14 cellular contexts compared by ENCODE assay signal in genomic region chr14:95479494-95479893, GRCh38. TPM values are rescaled to one million over a fixed set of nuclear protein-coding genes. Genes with fewer than 3 reads are reported as not detected.
DNase-seq lines count a peak whose midpoint lies in the region; ATAC-seq and TF ChIP-seq lines count a peak whose summit lies in the region.
"Had no signal": no experiment of that assay in that cellular context is flagged by ENCODE, and none has a peak within 500 bp of the region (broad histone marks: within the 10 kb centered on the region; RNA-seq: fewer than 3 reads in every experiment).

No MANE protein-coding gene starts in this region.

- no peak for TF ChIP-seq CTCF in CD14-positive monocyte (IDR thresholded peaks at IDR 0.05)
- TF ChIP-seq CTCF in natural killer cell (IDR thresholded peaks at IDR 0.05) = no peak

- H3K79me2 ChIP-seq in ACC112 (ENCODE audit: control insufficient read depth, insufficient read depth, low read length, unreplicated experiment) = peaks cover 4% of the 10 kb centered on the region

- H3K9me3 Mint-ChIP-seq in CD14-positive monocyte (peaks cover 0 to 5% (median 0%) of the 10 kb centered on the region in 7 donors), natural killer cell (no peaks in the 10 kb centered on the region)
- H3K9me3 Mint-ChIP-seq in activated naive CD8-positive, alpha-beta T cell (ENCODE audit: low read depth) = no peaks in the 10 kb centered on the region
- H3K9me3 Mint-ChIP-seq: brain; endodermal cell; stimulated activated naive CD8-positive, alpha-beta T cell treated with anti-CD3 and anti-CD28 coated beads, Interleukin-15, amount 100 ng/mL, for 72 hours had no signal

- no peaks in the 10 kb centered on the region for H3K27me3 ChIP-seq in ACC112 (ENCODE audit: insufficient read depth, low read length)
- H3K27me3 ChIP-seq: gastrocnemius medialis had no signal

- H3K27ac Mint-ChIP-seq in CD14-positive monocyte (peak overlapping the region; percentile 15 to 80 (median 67)), natural killer cell (peak overlapping the region in 1 of 2 donors; percentile 92)
- H3K27ac Mint-ChIP-seq in activated naive CD8-positive, alpha-beta T cell = peak overlapping the region; percentile 70
- H3K27ac Mint-ChIP-seq: endodermal cell had no signal

- H3K4me1 ChIP-seq in ACC112 (ENCODE audit: control insufficient read depth, insufficient read depth, low read length, unreplicated experiment) = peaks cover 48% of the 10 kb centered on the region

- intact Hi-C loops in CD14-positive monocyte (cut with micrococcal nuclease) (no loop called here), natural killer cell (cut with micrococcal nuclease) (no loop called here)

- DNase-seq in CD14-positive monocyte (ENCODE audit: low spot score) (no peak), natural killer cell (no peak), cerebellar cortex (ENCODE audit: low spot score) (no peak), activated gamma-delta T cell treated with Interleukin-2 at 50 U/mL for 16 hours (no peak)
- DNase-seq: endodermal cell; GF-D8; NCI-H1930; stimulated activated naive CD8-positive, alpha-beta T cell treated with anti-CD3 and anti-CD28 coated beads, Interleukin-15, amount 100 ng/mL, for 72 hours had no signal

- H3K36me3 Mint-ChIP-seq in CD14-positive monocyte = peaks cover 49 to 74% of the 10 kb centered on the region in 2 donors
- H3K36me3 Mint-ChIP-seq in activated naive CD8-positive, alpha-beta T cell = peaks cover 2% of the 10 kb centered on the region
- H3K36me3 Mint-ChIP-seq in natural killer cell = no peaks in the 10 kb centered on the region
- H3K36me3 Mint-ChIP-seq: brain had no signal

- H3K4me3 ChIP-seq in ACC112 (ENCODE audit: low read depth, low read length) = no peak overlapping the region
- H3K4me3 ChIP-seq: gastrocnemius medialis, mucosa of descending colon had no signal

- no peaks in the 10 kb centered on the region for H3K36me3 ChIP-seq in ACC112 (ENCODE audit: insufficient read depth, low read length)

- H3K4me3 Mint-ChIP-seq in CD14-positive monocyte (no peak overlapping the region), natural killer cell (peak overlapping the region; percentile 35)
- H3K4me3 Mint-ChIP-seq in activated naive CD8-positive, alpha-beta T cell = no peak overlapping the region
- H3K4me3 Mint-ChIP-seq: endodermal cell had no signal

- H3K4me1 Mint-ChIP-seq in CD14-positive monocyte = peaks cover 31% of the 10 kb centered on the region
- H3K4me1 Mint-ChIP-seq in activated naive CD8-positive, alpha-beta T cell (ENCODE audit: low read depth) = peaks cover 36% of the 10 kb centered on the region
- H3K4me1 Mint-ChIP-seq in natural killer cell = peaks cover 25 to 55% of the 10 kb centered on the region in 2 donors

- ATAC-seq in natural killer cell = no peak
- no peak for ATAC-seq in GM18870 (IDR thresholded peaks at IDR 0.05; ENCODE audit: unreplicated experiment)

- H3K27me3 Mint-ChIP-seq in CD14-positive monocyte (ENCODE audit: low read depth in 3 of 3) = peaks cover 0 to 2% (median 0%) of the 10 kb centered on the region in 3 donors
- no peaks in the 10 kb centered on the region for H3K27me3 Mint-ChIP-seq in activated naive CD8-positive, alpha-beta T cell
- H3K27me3 Mint-ChIP-seq in natural killer cell (ENCODE audit: low read depth in 2 of 2) = no peaks in the 10 kb centered on the region
- H3K27me3 Mint-ChIP-seq: stimulated activated naive CD8-positive, alpha-beta T cell treated with anti-CD3 and anti-CD28 coated beads, Interleukin-15, amount 100 ng/mL, for 72 hours had no signal

- peak overlapping the region; percentile 41 for H3K27ac ChIP-seq in ACC112 (ENCODE audit: low read depth, low read length)

- H2AFZ ChIP-seq in ACC112 (ENCODE audit: low read length, unreplicated experiment) = no peak overlapping the region

RNA-seq across cellular contexts. Expression of gene SYNE3, which starts 37.0 kb away (rescaled TPM):
- polyA plus RNA-seq in CD14-positive monocyte = 1 to 10 TPM; 2.6 to 3.5 TPM
- total RNA-seq in natural killer cell = 10 to 100 TPM; 10.6 to 17.3 (median 15.4) TPM

RNA-seq across cellular contexts. Expression of gene GLRX5, which starts 55.4 kb away (rescaled TPM):
- polyA plus RNA-seq in CD14-positive monocyte = 10 to 100 TPM; 31.1 to 43.1 TPM
- 10 to 100 TPM; 16.7 to 26.0 (median 23.4) TPM for total RNA-seq in natural killer cell
